Comparison of ENCODE assay signal across 18 cellular contexts in the genomic region with DNA sequence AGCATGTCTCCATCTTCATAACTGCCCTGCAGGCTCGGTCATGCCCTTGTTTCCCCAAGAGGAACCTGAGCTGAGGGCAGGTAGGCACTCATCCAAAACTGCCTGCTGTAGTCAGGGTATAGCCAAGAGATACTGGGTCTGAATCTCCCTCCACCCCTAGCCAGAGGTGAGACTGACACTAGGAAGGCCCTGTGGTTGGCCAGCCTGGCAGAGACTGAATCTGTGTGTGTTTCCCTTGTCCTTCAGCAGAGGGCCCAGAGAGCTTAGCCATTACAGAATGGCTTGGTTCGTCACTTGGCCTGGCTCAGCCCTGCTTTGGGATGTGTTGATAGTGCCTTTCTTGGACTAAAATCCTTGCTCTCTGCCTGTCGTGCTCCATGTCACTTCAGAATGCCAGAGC.
A peak's percentile ranks its signal among the peaks of the same experiment; 100 is the strongest.
DNase-seq lines count a peak whose midpoint lies in the region; ATAC-seq and TF ChIP-seq lines count a peak whose summit lies in the region.
"Had no signal": no experiment of that assay in that cellular context is flagged by ENCODE, and none has a peak within 500 bp of the region (broad histone marks: within the 10 kb centered on the region; RNA-seq: fewer than 3 reads in every experiment).

No MANE protein-coding gene starts in this region.

- no peak overlapping the region for H3K27ac ChIP-seq in suprapubic skin
- H3K27ac ChIP-seq: PC-9, tibial nerve had no signal

- H3K4me3 ChIP-seq in suprapubic skin = no peak overlapping the region
- H3K4me3 ChIP-seq: MG63, PC-9, tibial nerve had no signal

- peak; percentile 20 for DNase-seq in SK-MEL-5 (ENCODE audit: low read depth, low spot score)
- DNase-seq in medulla oblongata (ENCODE audit: extremely low spot score) = peak; percentile 19
- DNase-seq in suprapubic skin (ENCODE audit: low spot score in 2 of 2) = peak; percentile 50
- no peak for DNase-seq in hepatic stellate cell (ENCODE audit: low spot score)
- DNase-seq in left lobe of liver (ENCODE audit: low spot score) = no peak
- DNase-seq: activated naive CD8-positive, alpha-beta T cell treated with anti-CD3 and anti-CD28 coated beads, Interleukin-2, amount 50 U/mL, for 24 hours; activated T-cell treated with anti-CD3 and anti-CD28 coated beads for 4 hours; Calu3; effector memory CD8-positive, alpha-beta T cell; hippocampal formation; MG63; NCI-H1930; NCI-H526; PC-9; SW 1271 had no signal

- H3K4me1 ChIP-seq in suprapubic skin = peaks cover 28% of the 10 kb centered on the region

- no peaks in the 10 kb centered on the region for H3K27me3 ChIP-seq in suprapubic skin
- H3K27me3 ChIP-seq: MG63, tibial nerve had no signal

- no peak for TF ChIP-seq CTCF in suprapubic skin (IDR thresholded peaks at IDR 0.05)

- 93% methylated on average over 3 of the region's 3 CpGs for WGBS in suprapubic skin

- H3K36me3 ChIP-seq in suprapubic skin = peaks cover 67% of the 10 kb centered on the region
- H3K36me3 ChIP-seq: MG63 had no signal

- TF ChIP-seq EP300 in suprapubic skin (IDR thresholded peaks at IDR 0.05) = no peak

- H3K9me3 ChIP-seq in suprapubic skin = no peaks in the 10 kb centered on the region
- H3K9me3 ChIP-seq: MG63, tibial nerve had no signal

- in situ Hi-C loops in SK-MEL-5 (cut with HindIII; ENCODE audit: low pct_unique_long_range_greater_than_20kb, low sequenced_read_pairs) = no loop called here

- ATAC-seq in esophagus mucosa (peak; percentile 10), GM19463 (IDR thresholded peaks at IDR 0.05; ENCODE audit: unreplicated experiment) (no peak), left lobe of liver (no peak)
- ATAC-seq: activated naive CD8-positive, alpha-beta T cell treated with anti-CD3 and anti-CD28 coated beads, Interleukin-2, amount 50 U/mL, for 24 hours; effector memory CD8-positive, alpha-beta T cell had no signal

- TF ChIP-seq POLR2A in suprapubic skin (IDR thresholded peaks at IDR 0.05) = no peak

Comparison
In these comparisons a context has a peak if more than half of its experiments do, and no peak if none do; other contexts are left out.
1. DNase-seq: peak in SK-MEL-5 (single experiment), medulla oblongata (single experiment) and suprapubic skin (2 of 2); none in hepatic stellate cell (single experiment) and left lobe of liver (single experiment).